19 cellular contexts compared by ENCODE assay signal in genomic region chr22:17808688-17809403, GRCh38. TPM values are rescaled to one million over a fixed set of nuclear protein-coding genes. Genes with fewer than 3 reads are reported as not detected.
DNase-seq lines count a peak whose midpoint lies in the region; ATAC-seq and TF ChIP-seq lines count a peak whose summit lies in the region.
"Had no signal": no experiment of that assay in that cellular context is flagged by ENCODE, and none has a peak within 500 bp of the region (broad histone marks: within the 10 kb centered on the region; RNA-seq: fewer than 3 reads in every experiment).

No MANE protein-coding gene starts in this region.

- H3K36me3 ChIP-seq in Caco-2 (ENCODE audit: control insufficient read depth, insufficient read depth, low read length), result no peaks in the 10 kb centered on the region; the same call in none of the 2 replicates

- intact Hi-C loops in Caco-2 (cut with micrococcal nuclease; ENCODE audit: unreplicated experiment), result no loop called here

- POLR2A ChIA-PET in Caco-2 (lab: Charles Lee), result no interaction called here

- H3K9me3 Mint-ChIP-seq in Caco-2 (ENCODE audit: unreplicated experiment) (no peaks in the 10 kb centered on the region), endothelial cell (ENCODE audit: unreplicated experiment) (no peaks in the 10 kb centered on the region)
- H3K9me3 Mint-ChIP-seq: activated CD4-positive, alpha-beta T cell treated with anti-CD3 and anti-CD28 coated beads, Interleukin-2, amount 10 ng/mL, durations not matched to agents 7 days and 5 days; activated naive CD4-positive, alpha-beta T cell treated with anti-CD3 and anti-CD28 coated beads, Interleukin-2, amount 50 U/mL, for 72 hours; brain; memory B cell had no signal

- no peaks in the 10 kb centered on the region for H3K9me3 ChIP-seq in Caco-2

- no peak overlapping the region for H3K4me3 ChIP-seq in Caco-2 (ENCODE audit: low read depth, low read length)
- H3K4me3 ChIP-seq: dorsolateral prefrontal cortex, skin epidermis had no signal

- no peaks in the 10 kb centered on the region for H3K27me3 ChIP-seq in Caco-2 (replicated peaks; ENCODE audit: control insufficient read depth, insufficient read depth, low read length)
- H3K27me3 ChIP-seq: dorsolateral prefrontal cortex had no signal

- H3K36me3 Mint-ChIP-seq in Caco-2 (ENCODE audit: insufficient read depth, unreplicated experiment) (peaks cover 53% of the 10 kb centered on the region), endothelial cell (ENCODE audit: low read depth, unreplicated experiment) (peaks cover 22% of the 10 kb centered on the region)
- H3K36me3 Mint-ChIP-seq: activated naive CD4-positive, alpha-beta T cell treated with anti-CD3 and anti-CD28 coated beads, Interleukin-2, amount 50 U/mL, for 72 hours had no signal

- no peak for ATAC-seq in SK-N-SH treated with all-trans-retinoic acid at 6 μM for 48 hours
- ATAC-seq in GM18867 (IDR thresholded peaks at IDR 0.05; ENCODE audit: unreplicated experiment), result no peak
- ATAC-seq in activated CD4-positive, CD25-positive, alpha-beta regulatory T cell treated with anti-CD3 and anti-CD28 coated beads, Interleukin-2, amount 50 U/mL, for 24 hours, result no peak
- ATAC-seq: activated naive CD4-positive, alpha-beta T cell treated with anti-CD3 and anti-CD28 coated beads, Interleukin-2, amount 50 U/mL, for 72 hours; HepG2 had no signal

- H3K27ac Mint-ChIP-seq in Caco-2 (ENCODE audit: unreplicated experiment), result peak overlapping the region; percentile 53
- H3K27ac Mint-ChIP-seq in endothelial cell (ENCODE audit: unreplicated experiment), result peak overlapping the region; percentile 36
- H3K27ac Mint-ChIP-seq: activated CD4-positive, alpha-beta T cell treated with anti-CD3 and anti-CD28 coated beads, Interleukin-2, amount 10 ng/mL, durations not matched to agents 7 days and 5 days; activated naive CD4-positive, alpha-beta T cell treated with anti-CD3 and anti-CD28 coated beads, Interleukin-2, amount 50 U/mL, for 72 hours; memory B cell had no signal

- H3K4me3 Mint-ChIP-seq in Caco-2 (ENCODE audit: unreplicated experiment) (no peak overlapping the region), endothelial cell (ENCODE audit: unreplicated experiment) (no peak overlapping the region)
- H3K4me3 Mint-ChIP-seq: activated CD4-positive, alpha-beta T cell treated with anti-CD3 and anti-CD28 coated beads, Interleukin-2, amount 10 ng/mL, durations not matched to agents 7 days and 5 days; brain; memory B cell had no signal

- DNase-seq in Caco-2, result no peak
- DNase-seq in NCI-H2107 (lab: John Stamatoyannopoulos, UW), result peak; percentile 56
- DNase-seq in endothelial cell (ENCODE audit: low spot score), result no peak
- DNase-seq in myocyte (ENCODE audit: low read depth), result peak; percentile 38
- DNase-seq in DMS79 (lab: John Stamatoyannopoulos, UW), result no peak
- DNase-seq: activated CD4-positive, alpha-beta T cell treated with anti-CD3 and anti-CD28 coated beads, Interleukin-2, amount 10 ng/mL, durations not matched to agents 7 days and 5 days; COR-L47; dorsolateral prefrontal cortex; GF-D8; nucleus accumbens; stimulated activated naive CD4-positive, alpha-beta T cell had no signal

- peaks cover 7% of the 10 kb centered on the region for H3K4me1 Mint-ChIP-seq in Caco-2 (ENCODE audit: low read depth, unreplicated experiment)
- H3K4me1 Mint-ChIP-seq in endothelial cell (ENCODE audit: unreplicated experiment), result peaks cover 7% of the 10 kb centered on the region
- H3K4me1 Mint-ChIP-seq: activated CD4-positive, alpha-beta T cell treated with anti-CD3 and anti-CD28 coated beads, Interleukin-2, amount 10 ng/mL, durations not matched to agents 7 days and 5 days; memory B cell had no signal

- no TSS peak for BruUV-seq in Caco-2 (replicated peaks; lab: Mats Ljungman, UMichigan)

- no peak for TF ChIP-seq CTCF in Caco-2 (IDR thresholded peaks at IDR 0.05; ENCODE audit: insufficient read depth in 1 of 2, low read depth in 1 of 2, low read length in 1 of 2, severe bottlenecking in 1 of 2, unreplicated experiment in 1 of 2)
- TF ChIP-seq CTCF in endothelial cell (IDR thresholded peaks at IDR 0.05; ENCODE audit: unreplicated experiment), result no peak

- CTCF ChIA-PET in Caco-2 (lab: Charles Lee), result no interaction called here

- H3K4me1 ChIP-seq in Caco-2, result no peaks in the 10 kb centered on the region

- no peaks in the 10 kb centered on the region for H3K27me3 Mint-ChIP-seq in Caco-2 (ENCODE audit: insufficient read depth, unreplicated experiment)
- H3K27me3 Mint-ChIP-seq in endothelial cell (ENCODE audit: unreplicated experiment), result peaks cover 6% of the 10 kb centered on the region
- H3K27me3 Mint-ChIP-seq: activated CD4-positive, alpha-beta T cell treated with anti-CD3 and anti-CD28 coated beads, Interleukin-2, amount 10 ng/mL, durations not matched to agents 7 days and 5 days; brain; memory B cell had no signal

TF ChIP-seq in SK-N-SH treated with all-trans-retinoic acid at 6 μM for 48 hours, 23 proteins besides CTCF, POLR2A, EP300 and RAD21:
- TF ChIP-seq TCF4 (CRISPR knock-in tag; IDR thresholded peaks at IDR 0.05; ENCODE audit: borderline replicate concordance), result no peak
- no peak for TF ChIP-seq GLIS3 (CRISPR knock-in tag; IDR thresholded peaks at IDR 0.05)
- no peak for TF ChIP-seq SNAI2 (CRISPR knock-in tag; IDR thresholded peaks at IDR 0.05)
- no peak for TF ChIP-seq ZNF565 (CRISPR knock-in tag; conservative IDR thresholded peaks at IDR 0.05; ENCODE audit: low read depth)

RNA-seq across cellular contexts. Expression of gene BID, which starts 34.6 kb away (rescaled TPM):
- 28.2 and 28.7 TPM in 2 replicates for total RNA-seq in Caco-2 (2022)
- 32.5 TPM for total RNA-seq in endothelial cell (ENCODE audit: unreplicated experiment)
- total RNA-seq in myocyte, result 44.6 and 62.7 TPM in 2 replicates
- 33.1 TPM for polyA plus RNA-seq in myocyte (2012)

Comparison
In these comparisons a context has a peak if more than half of its experiments do, and no peak if none do; other contexts are left out.
1. DNase-seq: peak in NCI-H2107 (single experiment) and myocyte (single experiment); none in Caco-2 (0 of 2), endothelial cell (single experiment) and DMS79 (single experiment).